ENCODE assay signal across 8 cellular contexts in the genomic region with DNA sequence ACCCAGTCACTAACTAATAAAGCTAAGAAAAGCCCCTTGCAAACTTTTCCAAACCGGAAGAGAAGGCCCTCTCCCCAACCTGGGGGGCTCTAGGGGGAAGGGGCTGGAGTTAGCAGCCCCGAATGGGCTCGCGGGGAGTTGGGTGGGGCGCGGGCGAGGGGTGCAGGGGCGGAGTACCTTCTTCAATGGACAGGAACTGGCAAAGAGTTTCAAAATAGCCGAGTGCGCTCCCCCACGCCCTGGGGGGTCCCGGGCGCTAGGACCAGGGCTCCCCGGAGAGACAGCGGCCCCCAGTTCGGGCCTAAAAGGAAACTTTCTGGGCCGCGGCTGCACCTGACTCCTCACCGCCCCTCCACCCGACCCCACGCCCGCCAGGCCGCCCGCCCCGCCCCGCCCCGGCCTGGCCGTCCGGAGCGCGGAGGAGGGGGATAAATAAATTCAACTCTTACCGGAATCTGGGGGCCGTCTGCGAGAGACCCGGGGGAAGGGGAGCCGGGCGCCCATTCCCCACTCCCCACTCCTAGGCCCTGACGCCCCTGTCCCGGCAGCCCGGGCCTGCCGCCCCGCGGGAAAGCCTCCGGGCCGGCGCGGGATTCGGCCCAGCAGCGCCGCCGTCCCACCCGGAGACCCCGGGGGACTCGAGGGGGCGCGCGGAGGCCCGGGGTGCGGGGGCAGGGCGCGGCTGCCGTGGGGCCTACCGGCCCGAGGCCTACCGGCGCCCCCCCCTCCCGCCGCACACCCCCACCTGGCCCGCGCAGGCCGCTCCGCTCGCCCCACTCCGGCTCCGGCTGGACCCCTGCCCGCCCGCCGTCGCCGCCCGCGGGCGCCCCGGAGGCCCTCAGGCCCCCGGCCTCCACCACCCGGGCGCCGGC. TPM values are rescaled to one million over a fixed set of nuclear protein-coding genes. Genes with fewer than 3 reads are reported as not detected.
DNase-seq lines count a peak whose midpoint lies in the region; ATAC-seq and TF ChIP-seq lines count a peak whose summit lies in the region.

No MANE protein-coding gene starts in this region.

- DNase-seq in AG08396 (ENCODE audit: low spot score) (peak; percentile 55), adrenal gland (peak in 6 of 7 donors; percentile 27 to 48 (median 40)), right atrium auricular region (ENCODE audit: low spot score) (no peak), retinal pigment epithelial cell (ENCODE audit: low read depth) (no peak), COR-L47 (lab: John Stamatoyannopoulos, UW) (no peak)

- WGBS in adrenal gland, 4 donors = 0 to 1% (median 0%) methylated on average over 4 to 85 of the region's 88 CpGs; no CpG with 5 or more reads in 1 of the 4 donors

- ATAC-seq in GM18907 (IDR thresholded peaks at IDR 0.05; ENCODE audit: unreplicated experiment) (peak; percentile 34), HG03097 (IDR thresholded peaks at IDR 0.05; ENCODE audit: low FRiP score, unreplicated experiment) (peak; percentile 18), SK-N-SH treated with all-trans-retinoic acid at 6 μM for 48 hours (peak; percentile 42)

- no peaks in the 10 kb centered on the region for H3K27me3 ChIP-seq in adrenal gland
- H3K27me3 ChIP-seq in right atrium auricular region = no peaks in the 10 kb centered on the region

- H3K9me3 ChIP-seq in adrenal gland (replicated peaks in 1 of 3) = no peaks in the 10 kb centered on the region
- H3K9me3 ChIP-seq in right atrium auricular region = no peaks in the 10 kb centered on the region

- H3K27ac ChIP-seq in adrenal gland = peak overlapping the region; percentile 87 to 100 (median 98)
- H3K27ac ChIP-seq in right atrium auricular region = peak overlapping the region; percentile 95 to 98

- peaks cover 4 to 40% of the 10 kb centered on the region in 2 donors for H3K4me1 ChIP-seq in adrenal gland (replicated peaks in 1 of 2)
- H3K4me1 ChIP-seq in right atrium auricular region = peaks cover 0 to 19% of the 10 kb centered on the region in 2 donors

- TF ChIP-seq POLR2A in adrenal gland (IDR thresholded peaks at IDR 0.05) = no peak

- H3K4me3 ChIP-seq in adrenal gland (peak overlapping the region; percentile 75 to 91 (median 88)), right atrium auricular region (peak overlapping the region; percentile 77 to 90), retinal pigment epithelial cell (ENCODE audit: low read length) (peak overlapping the region; percentile 92)

- no peaks in the 10 kb centered on the region for H3K36me3 ChIP-seq in adrenal gland (replicated peaks in 1 of 2)
- H3K36me3 ChIP-seq in right atrium auricular region = peaks cover under 1% of the 10 kb centered on the region

- intact Hi-C loops in adrenal gland (cut with DNase I) = loop anchor here in 1 of 2 donors (10.0 kb wide), 1 partner anchor 60 kb away; no protein-coding TSS in a partner anchor

- TF ChIP-seq CTCF in adrenal gland (IDR thresholded peaks at IDR 0.05) (no peak), right atrium auricular region (IDR thresholded peaks at IDR 0.05) (no peak), retinal pigment epithelial cell (conservative IDR thresholded peaks at IDR 0.05; ENCODE audit: low read depth, low read length) (no peak)

TF ChIP-seq in SK-N-SH treated with all-trans-retinoic acid at 6 μM for 48 hours, 23 proteins besides CTCF, POLR2A, EP300 and RAD21:
- TF ChIP-seq ZC3H10 (CRISPR knock-in tag; IDR thresholded peaks at IDR 0.05) (no peak), SNAI2 (CRISPR knock-in tag; IDR thresholded peaks at IDR 0.05) (no peak), TOX (CRISPR knock-in tag; IDR thresholded peaks at IDR 0.05; ENCODE audit: borderline replicate concordance) (no peak), ZFP3 (CRISPR knock-in tag; IDR thresholded peaks at IDR 0.05) (no peak), TCF4 (CRISPR knock-in tag; IDR thresholded peaks at IDR 0.05; ENCODE audit: borderline replicate concordance) (no peak)
- TF ChIP-seq, protein P1, sequence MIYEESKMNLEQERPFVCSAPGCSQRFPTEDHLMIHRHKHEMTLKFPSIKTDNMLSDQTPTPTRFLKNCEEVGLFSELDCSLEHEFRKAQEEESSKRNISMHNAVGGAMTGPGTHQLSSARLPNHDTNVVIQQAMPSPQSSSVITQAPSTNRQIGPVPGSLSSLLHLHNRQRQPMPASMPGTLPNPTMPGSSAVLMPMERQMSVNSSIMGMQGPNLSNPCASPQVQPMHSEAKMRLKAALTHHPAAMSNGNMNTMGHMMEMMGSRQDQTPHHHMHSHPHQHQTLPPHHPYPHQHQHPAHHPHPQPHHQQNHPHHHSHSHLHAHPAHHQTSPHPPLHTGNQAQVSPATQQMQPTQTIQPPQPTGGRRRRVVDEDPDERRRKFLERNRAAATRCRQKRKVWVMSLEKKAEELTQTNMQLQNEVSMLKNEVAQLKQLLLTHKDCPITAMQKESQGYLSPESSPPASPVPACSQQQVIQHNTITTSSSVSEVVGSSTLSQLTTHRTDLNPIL (CRISPR knock-in tag; IDR thresholded peaks at IDR 0.05; ENCODE audit: low read depth) = no peak
- TF ChIP-seq, protein P2, sequence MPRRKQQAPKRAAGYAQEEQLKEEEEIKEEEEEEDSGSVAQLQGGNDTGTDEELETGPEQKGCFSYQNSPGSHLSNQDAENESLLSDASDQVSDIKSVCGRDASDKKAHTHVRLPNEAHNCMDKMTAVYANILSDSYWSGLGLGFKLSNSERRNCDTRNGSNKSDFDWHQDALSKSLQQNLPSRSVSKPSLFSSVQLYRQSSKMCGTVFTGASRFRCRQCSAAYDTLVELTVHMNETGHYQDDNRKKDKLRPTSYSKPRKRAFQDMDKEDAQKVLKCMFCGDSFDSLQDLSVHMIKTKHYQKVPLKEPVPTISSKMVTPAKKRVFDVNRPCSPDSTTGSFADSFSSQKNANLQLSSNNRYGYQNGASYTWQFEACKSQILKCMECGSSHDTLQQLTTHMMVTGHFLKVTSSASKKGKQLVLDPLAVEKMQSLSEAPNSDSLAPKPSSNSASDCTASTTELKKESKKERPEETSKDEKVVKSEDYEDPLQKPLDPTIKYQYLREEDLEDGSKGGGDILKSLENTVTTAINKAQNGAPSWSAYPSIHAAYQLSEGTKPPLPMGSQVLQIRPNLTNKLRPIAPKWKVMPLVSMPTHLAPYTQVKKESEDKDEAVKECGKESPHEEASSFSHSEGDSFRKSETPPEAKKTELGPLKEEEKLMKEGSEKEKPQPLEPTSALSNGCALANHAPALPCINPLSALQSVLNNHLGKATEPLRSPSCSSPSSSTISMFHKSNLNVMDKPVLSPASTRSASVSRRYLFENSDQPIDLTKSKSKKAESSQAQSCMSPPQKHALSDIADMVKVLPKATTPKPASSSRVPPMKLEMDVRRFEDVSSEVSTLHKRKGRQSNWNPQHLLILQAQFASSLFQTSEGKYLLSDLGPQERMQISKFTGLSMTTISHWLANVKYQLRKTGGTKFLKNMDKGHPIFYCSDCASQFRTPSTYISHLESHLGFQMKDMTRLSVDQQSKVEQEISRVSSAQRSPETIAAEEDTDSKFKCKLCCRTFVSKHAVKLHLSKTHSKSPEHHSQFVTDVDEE (CRISPR knock-in tag; IDR thresholded peaks at IDR 0.05) = no peak
TF ChIP-seq in SK-N-SH treated with all-trans-retinoic acid at 6 μM for 48 hours: peak in this region for 0.

RNA-seq across cellular contexts. Expression of a gene that starts 0.9 kb away (rescaled TPM):
- total RNA-seq in adrenal gland (10 to 100 TPM; 12.0 to 24.6 (median 19.3) TPM), right atrium auricular region (10 to 100 TPM; 10.2 to 12.9 TPM)
- 1 to 10 TPM; 2.7 to 5.6 (median 4.6) TPM for polyA plus RNA-seq in adrenal gland

Comparison
In these comparisons a context has a peak if more than half of its experiments do, and no peak if none do; other contexts are left out.
1. DNase-seq: peak in AG08396 (single experiment) and adrenal gland (6 of 7); none in right atrium auricular region (single experiment), retinal pigment epithelial cell (single experiment) and COR-L47 (single experiment).
2. Peak in every context shown above with its lines, with median percentiles within 50 percentile points of each other: ATAC-seq and H3K4me3 ChIP-seq.